8 cellular contexts compared by ENCODE assay signal in genomic region chr4:177339794-177340374, GRCh38. TPM values are rescaled to one million over a fixed set of nuclear protein-coding genes. Genes with fewer than 3 reads are reported as not detected.
DNase-seq lines count a peak whose midpoint lies in the region; ATAC-seq and TF ChIP-seq lines count a peak whose summit lies in the region.

No MANE protein-coding gene starts in this region.

- peak overlapping the region; percentile 45 to 83 (median 56) for H3K27ac Mint-ChIP-seq in CD4-positive, CD25-positive, alpha-beta regulatory T cell

- TF ChIP-seq CTCF in right lobe of liver (IDR thresholded peaks at IDR 0.05), result peak; percentile 57 to 75 (median 64)

- no peaks in the 10 kb centered on the region for H3K27me3 Mint-ChIP-seq in CD4-positive, CD25-positive, alpha-beta regulatory T cell

- no peaks in the 10 kb centered on the region for H3K27me3 ChIP-seq in CD4-positive, CD25-positive, alpha-beta regulatory T cell (ENCODE audit: control insufficient read depth, insufficient read depth, low read length)
- H3K27me3 ChIP-seq in right lobe of liver, result no peaks in the 10 kb centered on the region

- TF ChIP-seq POLR2A in right lobe of liver (IDR thresholded peaks at IDR 0.05), result no peak

- peak in 2 of 3 donors; percentile 64 to 77 for DNase-seq in CD4-positive, CD25-positive, alpha-beta regulatory T cell
- DNase-seq in NCI-H748 (lab: John Stamatoyannopoulos, UW; ENCODE audit: unreplicated experiment) (peak; percentile 43), right lobe of liver (no peak), DMS79 (lab: John Stamatoyannopoulos, UW) (no peak), activated gamma-delta T cell (lab: John Stamatoyannopoulos, UW) (no peak)
- peak; percentile 33 for DNase-seq in central memory CD4-positive, alpha-beta T cell

- WGBS in right lobe of liver (ENCODE audit: insufficient coverage, low coverage, low lambda C conversion rate, missing lambda C conversion rate), result 8% methylated on average over 2 of the region's 2 CpGs

- peak overlapping the region; percentile 54 to 86 (median 72) for H3K4me3 Mint-ChIP-seq in CD4-positive, CD25-positive, alpha-beta regulatory T cell

- no peaks in the 10 kb centered on the region for H3K9me3 ChIP-seq in CD4-positive, CD25-positive, alpha-beta regulatory T cell (ENCODE audit: control insufficient read depth in 2 of 2, low read length in 2 of 2)
- no peaks in the 10 kb centered on the region for H3K9me3 ChIP-seq in right lobe of liver

- H3K4me3 ChIP-seq in CD4-positive, CD25-positive, alpha-beta regulatory T cell (ENCODE audit: low read depth, low read length), result peak overlapping the region; percentile 83
- no peak overlapping the region for H3K4me3 ChIP-seq in right lobe of liver

- no peaks in the 10 kb centered on the region for H3K36me3 ChIP-seq in CD4-positive, CD25-positive, alpha-beta regulatory T cell (ENCODE audit: control insufficient read depth, insufficient read depth, low read length)
- H3K36me3 ChIP-seq in right lobe of liver, result no peaks in the 10 kb centered on the region

- H3K4me1 ChIP-seq in CD4-positive, CD25-positive, alpha-beta regulatory T cell (ENCODE audit: control insufficient read depth, insufficient read depth, low read length, poor library complexity, severe bottlenecking), result peaks cover 31% of the 10 kb centered on the region
- no peaks in the 10 kb centered on the region for H3K4me1 ChIP-seq in right lobe of liver

- H3K4me1 Mint-ChIP-seq in CD4-positive, CD25-positive, alpha-beta regulatory T cell, result peaks cover 6 to 50% (median 19%) of the 10 kb centered on the region in 4 donors

- no peaks in the 10 kb centered on the region for H3K9me3 Mint-ChIP-seq in CD4-positive, CD25-positive, alpha-beta regulatory T cell

- intact Hi-C loops in right lobe of liver (cut with DNase I), result no loop called here

- peak; percentile 86 to 91 for ATAC-seq in CD4-positive, CD25-positive, alpha-beta regulatory T cell (ENCODE audit: low read depth in 2 of 2)
- ATAC-seq in GM18520 (IDR thresholded peaks at IDR 0.05; ENCODE audit: unreplicated experiment) (peak; percentile 93), HG02970 (IDR thresholded peaks at IDR 0.05; ENCODE audit: low FRiP score, unreplicated experiment) (peak; percentile 95), right lobe of liver (peak; percentile 78 to 92 (median 84))

- H3K27ac ChIP-seq in CD4-positive, CD25-positive, alpha-beta regulatory T cell (ENCODE audit: insufficient read depth, low read length, poor library complexity, severe bottlenecking), result peak overlapping the region; percentile 56
- H3K27ac ChIP-seq in right lobe of liver, result no peak overlapping the region

- H3K36me3 Mint-ChIP-seq in CD4-positive, CD25-positive, alpha-beta regulatory T cell, result no peaks in the 10 kb centered on the region

RNA-seq across cellular contexts. Expression of gene NEIL3, which starts 30.2 kb away (rescaled TPM):
- total RNA-seq in CD4-positive, CD25-positive, alpha-beta regulatory T cell, result 5.0 TPM
- 1 to 10 TPM in 1 of 4 donors, under 1 TPM in 3; 0.39 to 2.7 (median 0.71) TPM for polyA plus RNA-seq in CD4-positive, CD25-positive, alpha-beta regulatory T cell
- 1 to 10 TPM in 1 of 6 experiments, under 1 TPM in 3, not detected in 2; 0.13 to 2.3 (median 0.63) TPM for total RNA-seq in right lobe of liver

Comparison
In these comparisons a context has a peak if more than half of its experiments do, and no peak if none do; other contexts are left out.
1. DNase-seq: peak in CD4-positive, CD25-positive, alpha-beta regulatory T cell (2 of 3), NCI-H748 (single experiment) and central memory CD4-positive, alpha-beta T cell (single experiment); none in right lobe of liver (0 of 3), DMS79 (single experiment) and activated gamma-delta T cell (single experiment).
2. Peak in every context shown above with its lines, with median percentiles within 50 percentile points of each other: ATAC-seq.